9 cellular contexts compared by ENCODE assay signal in the genomic region with DNA sequence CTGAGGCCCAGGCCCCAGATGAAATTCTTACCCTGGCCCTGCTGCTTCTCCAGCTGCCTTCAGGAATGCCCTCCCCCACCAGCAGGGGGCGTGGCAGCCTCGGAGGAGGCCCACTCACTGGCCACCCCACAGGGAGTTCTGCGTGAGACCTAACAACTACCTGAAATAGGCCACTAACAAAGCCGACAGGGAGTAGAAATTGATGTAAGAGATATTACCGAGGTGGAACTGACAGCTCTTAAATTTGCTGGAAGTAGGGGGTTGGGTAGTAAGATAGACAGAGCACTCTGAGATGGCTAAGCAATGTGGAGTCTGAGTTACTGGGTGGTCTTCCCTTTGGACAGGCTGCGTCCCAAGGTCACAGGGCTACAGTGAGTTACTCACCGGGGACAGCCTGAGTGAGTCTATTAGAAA.
DNase-seq lines count a peak whose midpoint lies in the region; ATAC-seq and TF ChIP-seq lines count a peak whose summit lies in the region.
"Had no signal": no experiment of that assay in that cellular context is flagged by ENCODE, and none has a peak within 500 bp of the region (broad histone marks: within the 10 kb centered on the region; RNA-seq: fewer than 3 reads in every experiment).

No MANE protein-coding gene starts in this region.

- CTCF ChIA-PET in Panc1 (lab: Charles Lee) = no interaction called here

- no peak overlapping the region for H3K4me3 Mint-ChIP-seq in naive B cell
- H3K4me3 Mint-ChIP-seq in stimulated activated memory B cell treated with anti-CD40 and anti-IgM and Interleukin-4, amounts not matched to agents 10 μg/mL and 1 μg/mL and 100 μg/mL, for 72 hours = no peak overlapping the region

- no peaks in the 10 kb centered on the region for H3K27me3 ChIP-seq in Panc1 (ENCODE audit: control insufficient read depth, insufficient read depth, low read length)
- no peaks in the 10 kb centered on the region for H3K27me3 ChIP-seq in adrenal gland

- H3K27ac ChIP-seq in Panc1 (ENCODE audit: low read length) (no peak overlapping the region), adrenal gland (no peak overlapping the region)
- H3K27ac ChIP-seq: parathyroid adenoma had no signal

- H3K36me3 Mint-ChIP-seq in naive B cell = no peaks in the 10 kb centered on the region
- H3K36me3 Mint-ChIP-seq in stimulated activated memory B cell treated with anti-CD40 and anti-IgM and Interleukin-4, amounts not matched to agents 10 μg/mL and 1 μg/mL and 100 μg/mL, for 72 hours = no peaks in the 10 kb centered on the region

- H3K36me3 ChIP-seq in Panc1 (ENCODE audit: control insufficient read depth, insufficient read depth, low read length) (no peaks in the 10 kb centered on the region), adrenal gland (replicated peaks in 1 of 2) (no peaks in the 10 kb centered on the region)

- DNase-seq in Daoy (ENCODE audit: low read depth) (peak; percentile 54), GM19238 (ENCODE audit: insufficient read length, low spot score) (peak; percentile 37), Panc1 (ENCODE audit: low read depth, low spot score) (no peak), adrenal gland (peak in 2 of 7 donors; percentile 17 to 28), naive B cell (peak; percentile 1), NCI-H2107 treated with DMSO at 0.1 percent for 48 hours (lab: John Stamatoyannopoulos, UW; ENCODE audit: unreplicated experiment) (no peak)

- no TSS peak for BruUV-seq in Panc1 (replicated peaks; lab: Mats Ljungman, UMichigan)

- no peaks in the 10 kb centered on the region for H3K27me3 Mint-ChIP-seq in naive B cell
- no peaks in the 10 kb centered on the region for H3K27me3 Mint-ChIP-seq in stimulated activated memory B cell treated with anti-CD40 and anti-IgM and Interleukin-4, amounts not matched to agents 10 μg/mL and 1 μg/mL and 100 μg/mL, for 72 hours

- no peak for TF ChIP-seq POLR2A in adrenal gland (IDR thresholded peaks at IDR 0.05)

- no peak overlapping the region for H3K27ac Mint-ChIP-seq in naive B cell
- H3K27ac Mint-ChIP-seq in stimulated activated memory B cell treated with anti-CD40 and anti-IgM and Interleukin-4, amounts not matched to agents 10 μg/mL and 1 μg/mL and 100 μg/mL, for 72 hours = no peak overlapping the region

- H3K4me1 Mint-ChIP-seq in naive B cell = no peaks in the 10 kb centered on the region
- no peaks in the 10 kb centered on the region for H3K4me1 Mint-ChIP-seq in stimulated activated memory B cell treated with anti-CD40 and anti-IgM and Interleukin-4, amounts not matched to agents 10 μg/mL and 1 μg/mL and 100 μg/mL, for 72 hours

- TF ChIP-seq CTCF in Panc1 (IDR thresholded peaks at IDR 0.05) = peak; percentile 66
- peak in 5 of 6 experiments; percentile 14 to 44 (median 21) for TF ChIP-seq CTCF in adrenal gland (IDR thresholded peaks at IDR 0.05)

- H3K4me3 ChIP-seq in Panc1 (ENCODE audit: low read depth in 2 of 2, low read length in 2 of 2) (no peak overlapping the region), adrenal gland (no peak overlapping the region)

- intact Hi-C loops in Panc1 (cut with micrococcal nuclease; ENCODE audit: unreplicated experiment) (loop anchor here (10.0 kb wide), 1 partner anchor 669 kb away; no protein-coding TSS in a partner anchor), adrenal gland (cut with DNase I) (no loop called here)

- WGBS in adrenal gland, 4 donors = 35 to 66% (median 46%) methylated on average over 5 to 7 of the region's 7 CpGs

- H3K4me1 ChIP-seq in Panc1 (ENCODE audit: control insufficient read depth, insufficient read depth, low read length) (no peaks in the 10 kb centered on the region), adrenal gland (replicated peaks in 1 of 2) (no peaks in the 10 kb centered on the region)
- H3K4me1 ChIP-seq: parathyroid adenoma had no signal

- H3K9me3 Mint-ChIP-seq in naive B cell = no peaks in the 10 kb centered on the region
- H3K9me3 Mint-ChIP-seq in stimulated activated memory B cell treated with anti-CD40 and anti-IgM and Interleukin-4, amounts not matched to agents 10 μg/mL and 1 μg/mL and 100 μg/mL, for 72 hours = no peaks in the 10 kb centered on the region

- POLR2A ChIA-PET in Panc1 (lab: Charles Lee) = no interaction called here

- in situ Hi-C loops in Panc1 (cut with HindIII; ENCODE audit: low pct_unique_long_range_greater_than_20kb, low sequenced_read_pairs) = no loop called here

- ATAC-seq in HG03108 (IDR thresholded peaks at IDR 0.05; ENCODE audit: unreplicated experiment) = peak; percentile 63
- 0 out of 2 replicates have a peak, but pooled peaks have one; percentile 58 for ATAC-seq in Panc1
- ATAC-seq in naive B cell (ENCODE audit: low read depth in 2 of 2) = no peak
- ATAC-seq in stimulated activated memory B cell treated with anti-CD40 and anti-IgM and Interleukin-4, amounts not matched to agents 10 μg/mL and 1 μg/mL and 100 μg/mL, for 72 hours = no peak

- H3K9me3 ChIP-seq in Panc1 (ENCODE audit: control insufficient read depth, insufficient read depth, low read depth, low read length) = no peaks in the 10 kb centered on the region
- H3K9me3 ChIP-seq in adrenal gland (replicated peaks in 1 of 3) = no peaks in the 10 kb centered on the region

Comparison
In these comparisons a context has a peak if more than half of its experiments do, and no peak if none do; other contexts are left out.
1. DNase-seq: peak in Daoy (single experiment), GM19238 (single experiment) and naive B cell (single experiment); none in Panc1 (single experiment) and NCI-H2107 treated with DMSO at 0.1 percent for 48 hours (single experiment).
2. ATAC-seq: peak in HG03108 (single experiment) and Panc1 (single experiment); none in naive B cell (0 of 2) and stimulated activated memory B cell treated with anti-CD40 and anti-IgM and Interleukin-4, amounts not matched to agents 10 μg/mL and 1 μg/mL and 100 μg/mL, for 72 hours (single experiment).